ENCODE assay signal across 21 cellular contexts in the genomic region with DNA sequence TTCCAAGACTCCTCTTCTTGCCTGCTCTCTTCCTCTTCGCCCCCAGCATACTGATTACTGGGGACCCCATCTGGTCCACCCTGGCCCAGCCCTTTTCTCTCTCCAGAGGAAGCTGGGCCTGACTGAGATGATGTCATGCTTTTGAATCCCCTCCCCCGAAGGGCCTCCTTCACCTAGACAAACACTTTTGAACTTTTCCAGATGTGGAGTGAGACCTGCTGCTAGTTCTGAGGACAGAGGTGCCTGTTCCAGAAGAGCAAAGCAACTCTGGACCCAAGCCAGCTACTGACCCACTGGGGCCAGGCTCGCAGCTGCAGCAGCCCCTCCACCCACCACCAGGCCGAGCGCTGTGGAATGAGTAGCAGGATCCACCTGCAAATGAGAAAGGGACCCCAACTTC. TPM values are rescaled to one million over a fixed set of nuclear protein-coding genes. Genes with fewer than 3 reads are reported as not detected.
"Had no signal": no experiment of that assay in that cellular context is flagged by ENCODE, and none has a peak within 500 bp of the region (broad histone marks: within the 10 kb centered on the region; RNA-seq: fewer than 3 reads in every experiment).

No MANE protein-coding gene starts in this region.

- H3K4me1 ChIP-seq: body of pancreas, neural progenitor cell, upper lobe of right lung had no signal

- H3K9ac ChIP-seq: neural progenitor cell had no signal

- DNase-seq: activated CD4-positive, alpha-beta T cell treated with anti-CD3 and anti-CD28 coated beads for 4 hours; activated CD8-positive, alpha-beta memory T cell treated with anti-CD3 and anti-CD28 coated beads, Interleukin-2, amount 50 U/mL, for 48 hours; activated gamma-delta T cell; activated T-cell treated with anti-CD3 and anti-CD28 coated beads, Interleukin-2, amount 50 U/mL, for 72 hours; amniotic stem cell; body of pancreas; effector CD4-positive, alpha-beta T cell; foreskin fibroblast; left colon; mammary epithelial cell; naive B cell; small intestine; stimulated activated CD4-positive, alpha-beta T cell treated with anti-CD3 and anti-CD28 coated beads, Interleukin-4, amount 100 ng/mL, for 24 hours; stimulated activated CD8-positive, alpha-beta memory T cell treated with anti-CD3 and anti-CD28 coated beads, Interleukin-4, amount 100 ng/mL, for 48 hours; stimulated activated naive CD4-positive, alpha-beta T cell treated with Interleukin-2 at 50 U/mL for 16 hours; T-helper 2 cell; upper lobe of right lung had no signal

- H3K4me3 ChIP-seq: body of pancreas, coronary artery, neural progenitor cell, thoracic aorta, upper lobe of right lung had no signal

- ATAC-seq: activated T-cell treated with anti-CD3 and anti-CD28 coated beads, Interleukin-2, amount 50 U/mL, for 72 hours; body of pancreas; left colon; upper lobe of right lung; WTC11 had no signal

- H3K9me3 ChIP-seq: body of pancreas, thoracic aorta, upper lobe of right lung had no signal

- H3K27me3 ChIP-seq: body of pancreas, neural progenitor cell, upper lobe of right lung had no signal

- H3K36me3 ChIP-seq: neural progenitor cell, thoracic aorta, upper lobe of right lung had no signal

- H3K27ac ChIP-seq: body of pancreas, neural progenitor cell, upper lobe of right lung had no signal

RNA-seq across cellular contexts. Expression of a gene that starts 8.4 kb away (rescaled TPM):
- total RNA-seq: mammary epithelial cell had no signal
